ENCODE assay signal across 15 cellular contexts in the genomic region with DNA sequence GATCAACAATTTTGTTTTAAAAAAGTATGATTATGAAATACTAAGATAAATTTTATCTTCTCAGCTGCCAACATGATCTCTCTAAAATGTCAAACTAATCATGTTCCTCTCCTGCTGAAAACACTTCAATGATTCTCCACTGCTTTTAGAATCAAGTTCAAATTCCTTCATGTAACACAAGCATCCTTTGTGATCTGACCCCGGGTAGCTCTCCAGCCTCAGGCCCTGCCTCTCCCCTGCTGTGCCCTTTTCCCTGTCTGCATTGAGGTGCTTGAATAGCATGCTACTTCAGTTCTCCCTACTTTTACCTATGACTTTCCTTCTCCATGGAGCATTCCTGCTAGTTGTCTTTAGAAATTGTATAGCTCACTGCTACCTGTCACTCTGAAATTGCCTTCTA.
"Had no signal": no experiment of that assay in that cellular context is flagged by ENCODE, and none has a peak within 500 bp of the region (broad histone marks: within the 10 kb centered on the region; RNA-seq: fewer than 3 reads in every experiment).

No MANE protein-coding gene starts in this region.

- H3K27ac Mint-ChIP-seq: activated T-cell treated with anti-CD3 and anti-CD28 coated beads, Interleukin-2, amount 50 U/mL, for 72 hours; naive thymus-derived CD8-positive, alpha-beta T cell had no signal

- H3K27me3 ChIP-seq: brain microvascular endothelial cell, gastrocnemius medialis, heart left ventricle, tibial nerve had no signal

- DNase-seq: activated CD4-positive, alpha-beta T cell treated with anti-CD3 and anti-CD28 coated beads, Interleukin-2, amount 50 U/mL, for 4 hours; activated effector memory CD4-positive, alpha-beta T cell treated with anti-CD3 and anti-CD28 coated beads, Interleukin-2, amount 50 U/mL, for 16 hours; activated naive CD4-positive, alpha-beta T cell treated with anti-CD3 and anti-CD28 coated beads, Interleukin-2, amount 50 U/mL, for 16 hours; activated T-cell treated with anti-CD3 and anti-CD28 coated beads, Interleukin-2, amount 50 U/mL, for 72 hours; aorta; brain microvascular endothelial cell; gastrocnemius medialis; heart left ventricle; naive thymus-derived CD8-positive, alpha-beta T cell; right cardiac atrium; stimulated activated naive CD8-positive, alpha-beta T cell treated with anti-CD3 and anti-CD28 coated beads, Interleukin-15, Interleukin-2, amounts not matched to agents 100 U/mL and 50 U/mL, for 24 hours; WERI-Rb-1 had no signal

- H3K36me3 Mint-ChIP-seq: naive thymus-derived CD8-positive, alpha-beta T cell had no signal

- ATAC-seq: activated T-cell treated with anti-CD3 and anti-CD28 coated beads, Interleukin-2, amount 50 U/mL, for 72 hours; gastrocnemius medialis; naive thymus-derived CD8-positive, alpha-beta T cell; stimulated activated naive CD8-positive, alpha-beta T cell treated with anti-CD3 and anti-CD28 coated beads, Interleukin-15, Interleukin-2, amounts not matched to agents 100 U/mL and 50 U/mL, for 24 hours had no signal

- H3K27ac ChIP-seq: brain microvascular endothelial cell, coronary artery, skin epidermis, tibial nerve, WERI-Rb-1 had no signal

- H3K9me3 Mint-ChIP-seq: activated T-cell treated with anti-CD3 and anti-CD28 coated beads, Interleukin-2, amount 50 U/mL, for 72 hours; naive thymus-derived CD8-positive, alpha-beta T cell had no signal

- H3K4me1 Mint-ChIP-seq: naive thymus-derived CD8-positive, alpha-beta T cell had no signal

- H3K4me3 ChIP-seq: coronary artery, gastrocnemius medialis, heart left ventricle, skin epidermis, tibial nerve had no signal

- H3K4me3 Mint-ChIP-seq: activated T-cell treated with anti-CD3 and anti-CD28 coated beads, Interleukin-2, amount 50 U/mL, for 72 hours; naive thymus-derived CD8-positive, alpha-beta T cell had no signal

- H3K9me3 ChIP-seq: gastrocnemius medialis, heart left ventricle, tibial nerve had no signal

- H3K36me3 ChIP-seq: brain microvascular endothelial cell, gastrocnemius medialis, heart left ventricle, tibial nerve, WERI-Rb-1 had no signal
